17 cellular contexts compared by ENCODE assay signal in the genomic region with DNA sequence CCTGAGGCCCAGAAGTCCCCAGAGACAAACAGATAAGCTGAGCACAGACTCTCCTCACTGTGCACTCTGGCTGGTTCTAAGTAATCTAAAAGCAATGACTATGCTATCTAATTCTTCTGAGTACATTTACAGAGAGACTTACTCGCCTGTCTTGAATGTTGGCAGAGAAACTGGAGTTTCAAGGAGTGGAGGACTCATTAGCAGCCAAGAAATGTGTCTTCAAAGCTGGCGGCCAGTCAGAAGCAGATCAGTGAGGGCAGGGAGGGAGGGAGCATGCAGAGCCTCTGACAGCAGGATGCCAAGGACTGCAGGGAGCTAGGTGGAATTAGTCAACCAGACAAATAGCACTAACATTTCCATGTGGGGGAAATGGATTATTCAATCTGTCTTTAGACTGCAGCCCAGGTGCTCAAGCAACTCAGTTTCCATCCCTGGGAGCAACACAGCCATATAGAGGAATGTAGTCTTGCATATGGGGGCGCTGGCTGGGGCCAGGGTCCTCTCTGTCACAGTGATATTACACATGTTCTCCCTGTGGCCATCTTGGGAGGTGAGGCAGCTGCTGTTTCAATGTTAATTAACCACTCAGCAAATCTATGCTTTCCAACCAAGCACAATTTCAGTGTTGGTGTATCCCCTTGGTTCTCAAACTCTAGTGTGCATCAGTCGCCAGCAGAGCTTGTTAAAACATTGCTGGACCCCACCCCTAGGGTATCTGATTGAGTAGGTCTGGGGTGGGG.
DNase-seq lines count a peak whose midpoint lies in the region; ATAC-seq and TF ChIP-seq lines count a peak whose summit lies in the region.
"Had no signal": no experiment of that assay in that cellular context is flagged by ENCODE, and none has a peak within 500 bp of the region (broad histone marks: within the 10 kb centered on the region; RNA-seq: fewer than 3 reads in every experiment).

No MANE protein-coding gene starts in this region.

- peaks cover 6% of the 10 kb centered on the region; the same call in 1 of the 2 replicates for H3K9me2 ChIP-seq in GM23338 (ENCODE audit: insufficient read depth)

- H3K36me3 ChIP-seq in GM23338 (ENCODE audit: insufficient read depth), result no peaks in the 10 kb centered on the region
- no peaks in the 10 kb centered on the region for H3K36me3 ChIP-seq in tibial nerve
- H3K36me3 ChIP-seq: esophagus squamous epithelium had no signal

- ATAC-seq in GM23338 (peak; percentile 71), GM21526 (IDR thresholded peaks at IDR 0.05; ENCODE audit: low FRiP score, unreplicated experiment) (no peak)
- ATAC-seq: mucosa of descending colon, psoas muscle had no signal

- H3F3A ChIP-seq in GM23338 (replicated peaks; ENCODE audit: low read depth), result no peaks in the 10 kb centered on the region

- peaks cover 11% of the 10 kb centered on the region for H3K9me3 Mint-ChIP-seq in GM23338
- H3K9me3 Mint-ChIP-seq in activated naive CD4-positive, alpha-beta T cell treated with anti-CD3 and anti-CD28 coated beads for 36 hours, result no peaks in the 10 kb centered on the region

- H2AFZ ChIP-seq in GM23338, result peak overlapping the region; percentile 81

- peaks cover 7% of the 10 kb centered on the region; the same call in 1 of the 3 replicates for H3K36me3 Mint-ChIP-seq in GM23338 (ENCODE audit: low read depth)
- no peaks in the 10 kb centered on the region for H3K36me3 Mint-ChIP-seq in activated naive CD4-positive, alpha-beta T cell treated with anti-CD3 and anti-CD28 coated beads for 36 hours (ENCODE audit: low read depth)

- H3K4me1 Mint-ChIP-seq in GM23338, result peaks cover 28% of the 10 kb centered on the region
- no peaks in the 10 kb centered on the region for H3K4me1 Mint-ChIP-seq in activated naive CD4-positive, alpha-beta T cell treated with anti-CD3 and anti-CD28 coated beads for 36 hours (ENCODE audit: low read depth)

- TF ChIP-seq POLR2A in tibial nerve (IDR thresholded peaks at IDR 0.05), result no peak

- no peak overlapping the region for H3K4me3 Mint-ChIP-seq in GM23338
- H3K4me3 Mint-ChIP-seq in activated naive CD4-positive, alpha-beta T cell treated with anti-CD3 and anti-CD28 coated beads for 36 hours, result no peak overlapping the region

- H3K27ac ChIP-seq in GM23338 (ENCODE audit: low read depth) (no peak overlapping the region), tibial nerve (no peak overlapping the region)
- H3K27ac ChIP-seq: esophagus squamous epithelium, psoas muscle had no signal

- H3K9me3 ChIP-seq in tibial nerve, result peaks cover 0 to 3% (median 0%) of the 10 kb centered on the region in 4 donors
- H3K9me3 ChIP-seq: esophagus squamous epithelium, mucosa of descending colon, psoas muscle had no signal

- H3K27me3 ChIP-seq in GM23338 (ENCODE audit: insufficient read depth) (no peaks in the 10 kb centered on the region), tibial nerve (no peaks in the 10 kb centered on the region)
- H3K27me3 ChIP-seq: esophagus squamous epithelium had no signal

- no peaks in the 10 kb centered on the region for H3K79me2 ChIP-seq in GM23338 (replicated peaks; ENCODE audit: insufficient read depth)

- DNase-seq in GM23338 (ENCODE audit: low spot score), result no peak
- DNase-seq in astrocyte of the hippocampus (ENCODE audit: low read depth, low spot score), result peak; percentile 93
- peak; percentile 48 for DNase-seq in fibroblast of the aortic adventitia (ENCODE audit: low read depth)
- DNase-seq in posterior cingulate gyrus, result peak in 8 of 10 donors; percentile 20 to 82 (median 42)
- DNase-seq in activated naive CD4-positive, alpha-beta T cell treated with anti-CD3 and anti-CD28 coated beads for 36 hours, result no peak
- DNase-seq in NCI-H1930 (lab: John Stamatoyannopoulos, UW), result no peak
- DNase-seq in tibial nerve (ENCODE audit: low spot score in 2 of 2), result no peak
- DNase-seq: activated CD4-positive, alpha-beta T cell treated with anti-CD3 and anti-CD28 coated beads, Interleukin-2, amount 50 U/mL, for 4 hours; activated effector memory CD4-positive, alpha-beta T cell treated with Interleukin-2 at 50 U/mL for 16 hours; central memory CD4-positive, alpha-beta T cell; DMS153; esophagus squamous epithelium; mucosa of descending colon; NCI-H1105; NCI-H526; psoas muscle had no signal

- CTCF ChIA-PET in activated naive CD4-positive, alpha-beta T cell treated with anti-CD3 and anti-CD28 coated beads for 36 hours (lab: Charles Lee), result no interaction called here

- H3K27ac Mint-ChIP-seq in GM23338, result no peak overlapping the region
- no peak overlapping the region for H3K27ac Mint-ChIP-seq in activated naive CD4-positive, alpha-beta T cell treated with anti-CD3 and anti-CD28 coated beads for 36 hours

- H3K4me1 ChIP-seq in GM23338 (ENCODE audit: insufficient read depth) (peaks cover 12% of the 10 kb centered on the region; the same call in 1 of the 2 replicates), tibial nerve (peaks cover 0 to 26% (median 0%) of the 10 kb centered on the region in 4 donors)
- H3K4me1 ChIP-seq: psoas muscle had no signal

- WGBS in tibial nerve, 2 donors, result 36 to 55% methylated on average over 4 of the region's 4 CpGs

- intact Hi-C loops in posterior cingulate gyrus (cut with DNase I), result no loop called here
- intact Hi-C loops in activated naive CD4-positive, alpha-beta T cell treated with anti-CD3 and anti-CD28 coated beads for 36 hours (cut with micrococcal nuclease), result no loop called here

- TF ChIP-seq CTCF in GM23338 (conservative IDR thresholded peaks at IDR 0.05; ENCODE audit: low read depth in 2 of 2) (no peak), fibroblast of the aortic adventitia (IDR thresholded peaks at IDR 0.05; ENCODE audit: insufficient read depth, low read length) (no peak), tibial nerve (IDR thresholded peaks at IDR 0.05) (no peak)

- H3K27me3 Mint-ChIP-seq in GM23338 (ENCODE audit: insufficient read depth, low read depth, poor library complexity), result peaks cover 8% of the 10 kb centered on the region
- H3K27me3 Mint-ChIP-seq in activated naive CD4-positive, alpha-beta T cell treated with anti-CD3 and anti-CD28 coated beads for 36 hours (ENCODE audit: low read depth), result peaks cover 10% of the 10 kb centered on the region

- H3K4me3 ChIP-seq in GM23338 (no peak overlapping the region), fibroblast of the aortic adventitia (ENCODE audit: low read depth, low read length) (no peak overlapping the region), tibial nerve (no peak overlapping the region)
- H3K4me3 ChIP-seq: esophagus squamous epithelium, mucosa of descending colon, psoas muscle had no signal

- no peak overlapping the region; the same call in 1 of the 2 replicates for H3K4me2 ChIP-seq in GM23338

- TF ChIP-seq EP300 in tibial nerve (IDR thresholded peaks at IDR 0.05), result no peak

- no peaks in the 10 kb centered on the region for H4K20me1 ChIP-seq in GM23338 (replicated peaks; ENCODE audit: insufficient read depth)

TF ChIP-seq in GM23338, 12 proteins besides CTCF, POLR2A, EP300 and RAD21 (continues in another document):
- TF ChIP-seq STAT1 (IDR thresholded peaks at IDR 0.05; ENCODE audit: unreplicated experiment), result no peak

Comparison
In these comparisons a context has a peak if more than half of its experiments do, and no peak if none do; other contexts are left out.
1. DNase-seq: peak in astrocyte of the hippocampus (single experiment), fibroblast of the aortic adventitia (single experiment) and posterior cingulate gyrus (8 of 10); none in GM23338 (single experiment), activated naive CD4-positive, alpha-beta T cell treated with anti-CD3 and anti-CD28 coated beads for 36 hours (single experiment), NCI-H1930 (0 of 2) and tibial nerve (0 of 2).